ENCODE assay signal across 1 cellular context in the genomic region with DNA sequence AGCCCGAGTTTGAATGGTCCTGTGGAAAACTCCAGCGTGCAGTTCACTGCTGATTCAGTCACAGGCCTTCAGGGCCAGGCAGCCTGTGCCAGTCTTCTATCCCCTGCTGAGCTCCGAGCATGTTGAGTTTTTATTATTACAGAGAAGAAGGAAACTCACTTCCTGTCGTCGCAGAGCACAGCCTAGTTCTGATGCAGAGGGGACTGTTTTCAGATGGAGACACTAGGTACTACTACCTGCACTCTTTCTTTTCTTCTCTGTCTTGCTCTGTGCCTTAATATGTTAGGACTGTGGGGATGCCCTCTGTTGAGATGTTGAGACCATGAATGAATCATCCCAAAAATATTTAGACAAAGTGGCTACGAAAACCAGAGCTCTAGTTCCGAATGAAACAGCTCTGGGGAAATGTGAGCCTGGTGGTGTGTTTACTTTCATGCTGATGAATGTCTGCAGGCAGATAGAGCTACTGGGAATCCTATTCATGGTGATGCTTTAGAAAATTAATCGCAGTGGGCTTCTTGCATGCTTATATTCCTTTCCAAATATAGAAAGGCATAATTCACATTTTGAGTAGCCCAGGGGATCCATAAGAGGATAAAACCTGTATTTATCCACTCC.
TF ChIP-seq lines count a peak whose summit lies in the region.

No MANE protein-coding gene starts in this region.

TF ChIP-seq in GM23338, 12 proteins besides CTCF, POLR2A, EP300 and RAD21 (continued from another document):
- TF ChIP-seq, protein P1, sequence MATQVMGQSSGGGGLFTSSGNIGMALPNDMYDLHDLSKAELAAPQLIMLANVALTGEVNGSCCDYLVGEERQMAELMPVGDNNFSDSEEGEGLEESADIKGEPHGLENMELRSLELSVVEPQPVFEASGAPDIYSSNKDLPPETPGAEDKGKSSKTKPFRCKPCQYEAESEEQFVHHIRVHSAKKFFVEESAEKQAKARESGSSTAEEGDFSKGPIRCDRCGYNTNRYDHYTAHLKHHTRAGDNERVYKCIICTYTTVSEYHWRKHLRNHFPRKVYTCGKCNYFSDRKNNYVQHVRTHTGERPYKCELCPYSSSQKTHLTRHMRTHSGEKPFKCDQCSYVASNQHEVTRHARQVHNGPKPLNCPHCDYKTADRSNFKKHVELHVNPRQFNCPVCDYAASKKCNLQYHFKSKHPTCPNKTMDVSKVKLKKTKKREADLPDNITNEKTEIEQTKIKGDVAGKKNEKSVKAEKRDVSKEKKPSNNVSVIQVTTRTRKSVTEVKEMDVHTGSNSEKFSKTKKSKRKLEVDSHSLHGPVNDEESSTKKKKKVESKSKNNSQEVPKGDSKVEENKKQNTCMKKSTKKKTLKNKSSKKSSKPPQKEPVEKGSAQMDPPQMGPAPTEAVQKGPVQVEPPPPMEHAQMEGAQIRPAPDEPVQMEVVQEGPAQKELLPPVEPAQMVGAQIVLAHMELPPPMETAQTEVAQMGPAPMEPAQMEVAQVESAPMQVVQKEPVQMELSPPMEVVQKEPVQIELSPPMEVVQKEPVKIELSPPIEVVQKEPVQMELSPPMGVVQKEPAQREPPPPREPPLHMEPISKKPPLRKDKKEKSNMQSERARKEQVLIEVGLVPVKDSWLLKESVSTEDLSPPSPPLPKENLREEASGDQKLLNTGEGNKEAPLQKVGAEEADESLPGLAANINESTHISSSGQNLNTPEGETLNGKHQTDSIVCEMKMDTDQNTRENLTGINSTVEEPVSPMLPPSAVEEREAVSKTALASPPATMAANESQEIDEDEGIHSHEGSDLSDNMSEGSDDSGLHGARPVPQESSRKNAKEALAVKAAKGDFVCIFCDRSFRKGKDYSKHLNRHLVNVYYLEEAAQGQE (IDR thresholded peaks at IDR 0.05; ENCODE audit: unreplicated experiment): no peak
- no peak for TF ChIP-seq POLR2AphosphoS5 (IDR thresholded peaks at IDR 0.05; ENCODE audit: low read depth)
